26 cellular contexts compared by ENCODE assay signal in genomic region chr7:17448479-17449423, GRCh38.
"Had no signal": no experiment of that assay in that cellular context is flagged by ENCODE, and none has a peak within 500 bp of the region (broad histone marks: within the 10 kb centered on the region; RNA-seq: fewer than 3 reads in every experiment).

No MANE protein-coding gene starts in this region.

- H3K9me3 ChIP-seq: testis had no signal

- H3K4me3 ChIP-seq: body of pancreas, esophagus muscularis mucosa, gastroesophageal sphincter, sigmoid colon, smooth muscle cell, testis had no signal

- DNase-seq: activated CD4-positive, alpha-beta memory T cell treated with anti-CD3 and anti-CD28 coated beads for 36 hours; activated CD4-positive, alpha-beta T cell treated with anti-CD3 and anti-CD28 coated beads for 48 hours; activated effector memory CD4-positive, alpha-beta T cell treated with Interleukin-2 at 50 U/mL for 16 hours; activated naive CD4-positive, alpha-beta T cell treated with anti-CD3 and anti-CD28 coated beads for 36 hours; activated naive CD8-positive, alpha-beta T cell treated with anti-CD3 and anti-CD28 coated beads, Interleukin-2, amount 10 ng/mL, durations not matched to agents 7 days and 5 days; activated T-cell treated with anti-CD3 and anti-CD28 coated beads, Interleukin-2, amount 50 U/mL, for 72 hours; amygdala; body of pancreas; central memory CD4-positive, alpha-beta T cell; effector memory CD8-positive, alpha-beta T cell; head of caudate nucleus; islet precursor cell; left cardiac atrium; midbrain; natural killer cell; retina; sigmoid colon; stimulated activated CD4-positive, alpha-beta T cell treated with anti-CD3 and anti-CD28 coated beads, Interleukin-2, amount 100 ng/mL, for 48 hours; stimulated activated CD8-positive, alpha-beta memory T cell treated with anti-CD3 and anti-CD28 coated beads, Interleukin-4, amount 100 ng/mL, for 48 hours; stimulated activated naive CD4-positive, alpha-beta T cell; testis had no signal

- H3K4me3 Mint-ChIP-seq: activated CD4-positive, alpha-beta memory T cell treated with anti-CD3 and anti-CD28 coated beads for 36 hours; activated naive CD4-positive, alpha-beta T cell treated with anti-CD3 and anti-CD28 coated beads for 36 hours; activated naive CD8-positive, alpha-beta T cell treated with anti-CD3 and anti-CD28 coated beads, Interleukin-2, amount 10 ng/mL, durations not matched to agents 7 days and 5 days; activated T-cell treated with anti-CD3 and anti-CD28 coated beads, Interleukin-2, amount 50 U/mL, for 72 hours; effector memory CD8-positive, alpha-beta T cell; natural killer cell; type B pancreatic cell had no signal

- H3K4me2 ChIP-seq: smooth muscle cell had no signal

- H3K27me3 Mint-ChIP-seq: progenitor cell of endocrine pancreas, type B pancreatic cell had no signal

- H3K27me3 ChIP-seq: body of pancreas, esophagus muscularis mucosa, gastroesophageal sphincter, sigmoid colon, testis had no signal

- ATAC-seq: activated T-cell treated with anti-CD3 and anti-CD28 coated beads, Interleukin-2, amount 50 U/mL, for 72 hours; body of pancreas; effector memory CD8-positive, alpha-beta T cell; gastroesophageal sphincter; left cardiac atrium; natural killer cell had no signal

- H3K36me3 ChIP-seq: esophagus muscularis mucosa, gastroesophageal sphincter, sigmoid colon had no signal

- H3K4me1 ChIP-seq: body of pancreas, esophagus muscularis mucosa, gastroesophageal sphincter, sigmoid colon, testis had no signal

- H3K4me1 Mint-ChIP-seq: activated naive CD8-positive, alpha-beta T cell treated with anti-CD3 and anti-CD28 coated beads, Interleukin-2, amount 10 ng/mL, durations not matched to agents 7 days and 5 days; natural killer cell had no signal

- H3K27ac Mint-ChIP-seq: activated CD4-positive, alpha-beta memory T cell treated with anti-CD3 and anti-CD28 coated beads for 36 hours; activated naive CD4-positive, alpha-beta T cell treated with anti-CD3 and anti-CD28 coated beads for 36 hours; activated naive CD8-positive, alpha-beta T cell treated with anti-CD3 and anti-CD28 coated beads, Interleukin-2, amount 10 ng/mL, durations not matched to agents 7 days and 5 days; activated T-cell treated with anti-CD3 and anti-CD28 coated beads, Interleukin-2, amount 50 U/mL, for 72 hours; effector memory CD8-positive, alpha-beta T cell; natural killer cell; progenitor cell of endocrine pancreas; type B pancreatic cell had no signal

- H3K27ac ChIP-seq: body of pancreas, esophagus muscularis mucosa, gastroesophageal sphincter, sigmoid colon, testis had no signal
